Comparison of ENCODE assay signal across 21 cellular contexts in the genomic region with DNA sequence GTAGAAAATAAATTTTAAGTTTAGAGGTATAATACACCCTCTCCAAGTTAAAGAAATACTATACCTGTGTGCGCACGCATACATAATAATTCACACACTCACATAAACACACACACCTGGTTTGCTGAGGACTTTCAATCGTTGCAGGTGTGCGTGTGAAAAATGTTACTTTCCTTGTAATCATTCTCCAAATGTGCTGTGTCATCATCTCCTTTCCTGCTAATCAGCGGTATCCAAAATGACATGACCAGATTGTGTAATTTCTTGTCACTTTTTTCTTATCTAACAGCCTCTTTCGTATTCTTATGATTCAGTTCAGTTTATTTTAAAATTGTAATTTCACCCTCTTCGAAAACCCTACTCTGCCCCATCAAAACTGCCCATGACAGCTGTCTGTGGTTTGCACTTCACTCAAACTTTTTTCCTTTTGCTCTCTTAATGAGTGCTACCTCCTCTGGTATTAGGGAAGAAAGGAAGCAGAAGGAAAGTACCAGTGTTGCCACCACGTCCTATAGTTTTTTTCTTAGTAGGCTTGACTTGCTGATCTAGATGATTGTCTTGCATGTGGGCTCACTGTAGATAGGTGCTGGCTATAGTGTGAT.
DNase-seq lines count a peak whose midpoint lies in the region; ATAC-seq, FAIRE-seq and TF ChIP-seq lines count a peak whose summit lies in the region.
"Had no signal": no experiment of that assay in that cellular context is flagged by ENCODE, and none has a peak within 500 bp of the region (broad histone marks: within the 10 kb centered on the region; RNA-seq: fewer than 3 reads in every experiment).

No MANE protein-coding gene starts in this region.

- FAIRE-seq in HepG2 (lab: Jason Lieb, UNC) (no peak), islet of Langerhans (lab: Jason Lieb, UNC) (peak; percentile 38)
- FAIRE-seq: GM12891, GM19239 had no signal

- H2AFZ ChIP-seq in HepG2 (ENCODE audit: low read length) = no peak overlapping the region
- 0 out of 2 replicates have a peak overlapping the region, but pooled peaks have one; percentile 29 for H2AFZ ChIP-seq in GM23338

- H3K27ac ChIP-seq in HepG2 (ENCODE audit: extremely low read length, insufficient read depth, low read length) = no peak overlapping the region
- H3K27ac ChIP-seq in right lobe of liver = no peak overlapping the region
- no peak overlapping the region for H3K27ac ChIP-seq in GM23338 (ENCODE audit: low read depth)
- no peak overlapping the region for H3K27ac ChIP-seq in heart right ventricle

- DNase-seq in HepG2 (ENCODE audit: low spot score) (no peak), right lobe of liver (no peak), GM23338 (ENCODE audit: low spot score) (no peak), OCI-M1 (lab: John Stamatoyannopoulos, UW) (peak; percentile 65), cardiac septum (ENCODE audit: low spot score) (no peak), heart right ventricle (no peak)
- DNase-seq: 8988T; C1 segment of cervical spinal cord; Calu3; CD4-positive, alpha-beta memory T cell; COR-L47; DMS53; DMS79 treated with DMSO at 0.1 percent for 48 hours; GF-D8; GOT3; H7; HCEC 1CT had no signal

- 32% methylated on average over 8 of the region's 8 CpGs for WGBS in HepG2 (ENCODE audit: low lambda C conversion rate)
- 39% methylated on average over 8 of the region's 8 CpGs for whole genome bisulfite sequencing in right lobe of liver (ENCODE audit: insufficient coverage, low coverage, low lambda C conversion rate, missing lambda C conversion rate)
- 79 to 82% methylated on average over 8 of the region's 8 CpGs for WGBS in heart right ventricle, 2 donors

- CTCF ChIA-PET in HepG2 (lab: Yijun Ruan, JAX; ENCODE audit: low intra/inter-chr PET ratio, low total read pairs) = no interaction called here

- no peaks in the 10 kb centered on the region for H3K9me3 Mint-ChIP-seq in GM23338

- no peak overlapping the region for H3K9ac ChIP-seq in HepG2 (ENCODE audit: insufficient read depth, low read depth, low read length)

- intact Hi-C loops in HepG2 (cut with micrococcal nuclease; ENCODE audit: unreplicated experiment) (no loop called here), right lobe of liver (cut with DNase I) (no loop called here), cardiac septum (cut with DNase I) (no loop called here), heart right ventricle (cut with DNase I) (no loop called here)

- POLR2A ChIA-PET in HepG2 (lab: Yijun Ruan, JAX) = no interaction called here

- H3K36me3 Mint-ChIP-seq in GM23338 (ENCODE audit: low read depth) = no peaks in the 10 kb centered on the region
- H3K36me3 Mint-ChIP-seq: CD4-positive, alpha-beta memory T cell had no signal

- no peak for TF ChIP-seq RAD21 in HepG2 (CRISPR knock-in tag; IDR thresholded peaks at IDR 0.05)

- ATAC-seq in HepG2 (no peak), right lobe of liver (no peak), GM23338 (no peak), heart right ventricle (no peak), HG03521 (IDR thresholded peaks at IDR 0.05; ENCODE audit: unreplicated experiment) (no peak)

- BruUV-seq in HepG2 (replicated peaks; lab: Mats Ljungman, UMichigan) = no TSS peak

- no peaks in the 10 kb centered on the region for H3F3A ChIP-seq in GM23338 (replicated peaks; ENCODE audit: low read depth)

- TF ChIP-seq CTCF in HepG2 (CRISPR knock-in tag; IDR thresholded peaks at IDR 0.05) (no peak), right lobe of liver (IDR thresholded peaks at IDR 0.05) (no peak), GM23338 (conservative IDR thresholded peaks at IDR 0.05; ENCODE audit: low read depth in 2 of 2) (no peak), heart right ventricle (IDR thresholded peaks at IDR 0.05) (no peak)

- no peak overlapping the region for H3K4me3 Mint-ChIP-seq in GM23338
- H3K4me3 Mint-ChIP-seq: CD4-positive, alpha-beta memory T cell had no signal

- peak overlapping the region; percentile 54; the same call in 1 of the 2 replicates for H3K27ac Mint-ChIP-seq in GM23338

- H3K36me3 ChIP-seq in HepG2 (replicated peaks in 1 of 2; ENCODE audit: control insufficient read depth in 1 of 2, insufficient read depth in 2 of 2, low read length in 2 of 2) (no peaks in the 10 kb centered on the region), right lobe of liver (no peaks in the 10 kb centered on the region), GM23338 (ENCODE audit: insufficient read depth) (no peaks in the 10 kb centered on the region), heart right ventricle (no peaks in the 10 kb centered on the region)

- TF ChIP-seq POLR2A in HepG2 (IDR thresholded peaks at IDR 0.05; ENCODE audit: insufficient read depth in 1 of 2, low read depth in 2 of 2, low read length in 2 of 2) = no peak
- no peak for TF ChIP-seq POLR2A in right lobe of liver (IDR thresholded peaks at IDR 0.05)

- H3K4me1 ChIP-seq in HepG2 (ENCODE audit: insufficient read depth, low read length) = no peaks in the 10 kb centered on the region
- H3K4me1 ChIP-seq in right lobe of liver = no peaks in the 10 kb centered on the region
- no peaks in the 10 kb centered on the region for H3K4me1 ChIP-seq in GM23338 (ENCODE audit: insufficient read depth)
- no peaks in the 10 kb centered on the region for H3K4me1 ChIP-seq in heart right ventricle

- no peaks in the 10 kb centered on the region for H3K9me2 ChIP-seq in GM23338 (ENCODE audit: insufficient read depth)

- H3K27me3 ChIP-seq in HepG2 (ENCODE audit: control insufficient read depth in 1 of 2, insufficient read depth in 2 of 2, low read length in 2 of 2) = no peaks in the 10 kb centered on the region
- no peaks in the 10 kb centered on the region for H3K27me3 ChIP-seq in right lobe of liver
- H3K27me3 ChIP-seq in GM23338 (ENCODE audit: insufficient read depth) = no peaks in the 10 kb centered on the region
- H3K27me3 ChIP-seq in heart right ventricle = no peaks in the 10 kb centered on the region

- in situ Hi-C loops in HepG2 (cut with HindIII; ENCODE audit: extremely low pct_ligation_motif_present, low pct_unique_long_range_greater_than_20kb) = no loop called here

- TF ChIP-seq EP300 in HepG2 (IDR thresholded peaks at IDR 0.05; ENCODE audit: low read depth in 2 of 2, low read length in 2 of 2) (no peak), HepG2 (CRISPR knock-in tag; IDR thresholded peaks at IDR 0.05; ENCODE audit: borderline replicate concordance) (no peak)

- H3K4me3 ChIP-seq in HepG2 (replicated peaks in 1 of 3; ENCODE audit: insufficient read depth in 1 of 3, low read depth in 2 of 3, low read length in 3 of 3) (no peak overlapping the region), right lobe of liver (no peak overlapping the region), GM23338 (no peak overlapping the region), heart right ventricle (no peak overlapping the region)

- H3K79me2 ChIP-seq in HepG2 (ENCODE audit: insufficient read depth, low read length) = no peaks in the 10 kb centered on the region
- H3K79me2 ChIP-seq in GM23338 (replicated peaks; ENCODE audit: insufficient read depth) = no peaks in the 10 kb centered on the region

- no peaks in the 10 kb centered on the region for H3K4me1 Mint-ChIP-seq in GM23338
- H3K4me1 Mint-ChIP-seq: CD4-positive, alpha-beta memory T cell had no signal

- no peaks in the 10 kb centered on the region for H3K9me3 ChIP-seq in HepG2 (ENCODE audit: low read length)
- no peaks in the 10 kb centered on the region for H3K9me3 ChIP-seq in right lobe of liver
- H3K9me3 ChIP-seq in heart right ventricle = no peaks in the 10 kb centered on the region

- H4K20me1 ChIP-seq in HepG2 (ENCODE audit: insufficient read depth, low read length) (no peaks in the 10 kb centered on the region), GM23338 (replicated peaks; ENCODE audit: insufficient read depth) (no peaks in the 10 kb centered on the region)

- no peak overlapping the region for H3K4me2 ChIP-seq in HepG2 (ENCODE audit: low read depth, low read length)
- no peak overlapping the region for H3K4me2 ChIP-seq in GM23338

- H3K27me3 Mint-ChIP-seq in GM23338 (ENCODE audit: insufficient read depth, low read depth, poor library complexity) = no peaks in the 10 kb centered on the region
- H3K27me3 Mint-ChIP-seq: CD4-positive, alpha-beta memory T cell had no signal

TF ChIP-seq in HepG2, 621 proteins besides CTCF, POLR2A, EP300 and RAD21:
- peak; percentile 29; the same call in 1 of the 2 replicates for TF ChIP-seq NFE2L2 (IDR thresholded peaks at IDR 0.05; ENCODE audit: low read length)
- no peak for TF ChIP-seq BRD4 (CRISPR knock-in tag; IDR thresholded peaks at IDR 0.05)
- TF ChIP-seq ZNF180 (CRISPR knock-in tag; IDR thresholded peaks at IDR 0.05; ENCODE audit: borderline replicate concordance, low read depth) = no peak
- peak; percentile 86 for TF ChIP-seq MAFF (IDR thresholded peaks at IDR 0.05; ENCODE audit: low read depth, low read length)
- TF ChIP-seq MAFK (conservative IDR thresholded peaks at IDR 0.05 in 1 of 2, IDR thresholded peaks at IDR 0.05 in 1 of 2; ENCODE audit: low read length in 2 of 2) = peak; percentile 82 to 88

TF ChIP-seq in GM23338, 12 proteins besides CTCF, POLR2A, EP300 and RAD21:
- no peak for TF ChIP-seq ZNF114 (CRISPR knock-in tag; IDR thresholded peaks at IDR 0.05)
- no peak for TF ChIP-seq NANOG (IDR thresholded peaks at IDR 0.05; ENCODE audit: borderline replicate concordance)
- no peak for TF ChIP-seq JUNB (IDR thresholded peaks at IDR 0.05; ENCODE audit: unreplicated experiment)
- no peak for TF ChIP-seq POLR2AphosphoS5 (IDR thresholded peaks at IDR 0.05; ENCODE audit: low read depth)
